ENCODE assay signal across 15 cellular contexts in genomic region chr2:75503048-75503607, GRCh38. TPM values are rescaled to one million over a fixed set of nuclear protein-coding genes. Genes with fewer than 3 reads are reported as not detected.
A peak's percentile ranks its signal among the peaks of the same experiment; 100 is the strongest.
DNase-seq lines count a peak whose midpoint lies in the region; ATAC-seq, FAIRE-seq and TF ChIP-seq lines count a peak whose summit lies in the region.
"Had no signal": no experiment of that assay in that cellular context is flagged by ENCODE, and none has a peak within 500 bp of the region (broad histone marks: within the 10 kb centered on the region; RNA-seq: fewer than 3 reads in every experiment).

No MANE protein-coding gene starts in this region.

- H3K36me3 ChIP-seq in bronchial epithelial cell (ENCODE audit: control insufficient read depth, insufficient read depth, low read length): no peaks in the 10 kb centered on the region
- H3K36me3 ChIP-seq: stomach had no signal

- peak; percentile 11 for ATAC-seq in left lobe of liver
- no peak for ATAC-seq in GM18511 (IDR thresholded peaks at IDR 0.05; ENCODE audit: unreplicated experiment)
- ATAC-seq in activated naive CD4-positive, alpha-beta T cell treated with anti-CD3 and anti-CD28 coated beads, Interleukin-2, amount 50 U/mL, for 72 hours: no peak
- no peak for ATAC-seq in GM21529 (IDR thresholded peaks at IDR 0.05; ENCODE audit: unreplicated experiment)
- ATAC-seq: K562 had no signal

- no peaks in the 10 kb centered on the region for H3K27me3 ChIP-seq in bronchial epithelial cell (ENCODE audit: control insufficient read depth, insufficient read depth, low read length)
- H3K27me3 ChIP-seq: stomach had no signal

- FAIRE-seq in bronchial epithelial cell (lab: Jason Lieb, UNC): no peak
- FAIRE-seq: frontal cortex, K562 had no signal

- no peaks in the 10 kb centered on the region for H3K9me3 Mint-ChIP-seq in activated naive CD4-positive, alpha-beta T cell treated with anti-CD3 and anti-CD28 coated beads, Interleukin-2, amount 50 U/mL, for 72 hours
- H3K9me3 Mint-ChIP-seq: CD4-positive, alpha-beta T cell had no signal

- no peaks in the 10 kb centered on the region for H3K36me3 Mint-ChIP-seq in activated naive CD4-positive, alpha-beta T cell treated with anti-CD3 and anti-CD28 coated beads, Interleukin-2, amount 50 U/mL, for 72 hours

- no peak overlapping the region for H3K27ac ChIP-seq in substantia nigra (ENCODE audit: low read depth, low read length, poor library complexity, severe bottlenecking)
- H3K27ac ChIP-seq: stomach had no signal

- H3K27ac Mint-ChIP-seq in activated naive CD4-positive, alpha-beta T cell treated with anti-CD3 and anti-CD28 coated beads, Interleukin-2, amount 50 U/mL, for 72 hours: no peak overlapping the region
- H3K27ac Mint-ChIP-seq: CD4-positive, alpha-beta T cell had no signal

- peak; percentile 60 for DNase-seq in AG08396 (ENCODE audit: low spot score)
- DNase-seq in LHCN-M2 (ENCODE audit: low read depth): peak; percentile 93
- DNase-seq in bronchial epithelial cell (ENCODE audit: low read depth): peak; percentile 50
- DNase-seq in left lobe of liver (ENCODE audit: low spot score): no peak
- no peak for DNase-seq in substantia nigra (lab: John Stamatoyannopoulos, UW)
- no peak for DNase-seq in activated naive CD4-positive, alpha-beta T cell treated with anti-CD3 and anti-CD28 coated beads, Interleukin-2, amount 50 U/mL, for 72 hours (ENCODE audit: low spot score in 2 of 2)
- DNase-seq: activated CD8-positive, alpha-beta memory T cell treated with anti-CD3 and anti-CD28 coated beads for 24 hours; anterior cingulate cortex; CD4-positive, alpha-beta T cell; NCI-H2171 treated with DMSO at 0.1 percent for 48 hours; stomach had no signal

- TF ChIP-seq CTCF in bronchial epithelial cell (IDR thresholded peaks at IDR 0.05; ENCODE audit: insufficient read depth, low read length, severe bottlenecking): no peak

- H3K4me3 ChIP-seq in bronchial epithelial cell (ENCODE audit: low read depth, low read length): no peak overlapping the region
- H3K4me3 ChIP-seq: K562, stomach had no signal

RNA-seq across cellular contexts. Expression of gene EVA1A, which starts 57.6 kb away (rescaled TPM):
- total RNA-seq in LHCN-M2 (2014; rRNA removed): 21.4 and 29.0 TPM in 2 replicates
- polyA plus RNA-seq in LHCN-M2 (2012): 41.9 TPM
- 4.6 and 5.8 TPM in 2 replicates for total RNA-seq in bronchial epithelial cell
- total RNA-seq in left lobe of liver: 84.3 TPM
- under 1 TPM in 1 of 2 donors, not detected in 1; 0.72 TPM for total RNA-seq in activated naive CD4-positive, alpha-beta T cell treated with anti-CD3 and anti-CD28 coated beads, Interleukin-2, amount 50 U/mL, for 72 hours
- total RNA-seq: CD4-positive, alpha-beta T cell; K562 had no signal
- polyA plus RNA-seq: K562 had no signal

Comparison
In these comparisons a context has a peak if more than half of its experiments do, and no peak if none do; other contexts are left out.
1. DNase-seq: peak in AG08396 (single experiment), LHCN-M2 (single experiment) and bronchial epithelial cell (single experiment); none in left lobe of liver (single experiment), substantia nigra (0 of 49) and activated naive CD4-positive, alpha-beta T cell treated with anti-CD3 and anti-CD28 coated beads, Interleukin-2, amount 50 U/mL, for 72 hours (0 of 2).